ENCODE assay signal across 20 cellular contexts in genomic region chr14:60085693-60086092, GRCh38. TPM values are rescaled to one million over a fixed set of nuclear protein-coding genes. Genes with fewer than 3 reads are reported as not detected.
A peak's percentile ranks its signal among the peaks of the same experiment; 100 is the strongest.
DNase-seq lines count a peak whose midpoint lies in the region; ATAC-seq, FAIRE-seq and TF ChIP-seq lines count a peak whose summit lies in the region.
"Had no signal": no experiment of that assay in that cellular context is flagged by ENCODE, and none has a peak within 500 bp of the region (broad histone marks: within the 10 kb centered on the region; RNA-seq: fewer than 3 reads in every experiment).

No MANE protein-coding gene starts in this region.

- H3K4me3 Mint-ChIP-seq in naive thymus-derived CD4-positive, alpha-beta T cell, result no peak overlapping the region
- H3K4me3 Mint-ChIP-seq: B cell; CD4-positive, CD25-positive, alpha-beta regulatory T cell; CD8-positive, alpha-beta T cell; HFFc6 had no signal

- CTCF ChIA-PET in K562 (lab: Yijun Ruan, JAX; ENCODE audit: low intra/inter-chr PET ratio), result interaction anchor here (0.5 kb wide), 1 partner anchor 262 kb away, joined by 4 read pairs; no protein-coding TSS in a partner anchor
- CTCF ChIA-PET in naive thymus-derived CD4-positive, alpha-beta T cell (lab: Charles Lee), result no interaction called here

- no peak overlapping the region for H3K9ac ChIP-seq in K562 (ENCODE audit: insufficient read depth in 1 of 2, low read depth in 2 of 2, low read length in 2 of 2)
- H3K9ac ChIP-seq in kidney (ENCODE audit: low read length in 2 of 2), result no peak overlapping the region
- H3K9ac ChIP-seq: BLaER1 had no signal

- H3K4me2 ChIP-seq in K562 (ENCODE audit: insufficient read depth, low read length), result no peak overlapping the region
- H3K4me2 ChIP-seq: BLaER1 had no signal

- H3K36me3 Mint-ChIP-seq in naive thymus-derived CD4-positive, alpha-beta T cell, result peaks cover 0 to 4% (median 0%) of the 10 kb centered on the region in 5 donors
- H3K36me3 Mint-ChIP-seq: CD4-positive, CD25-positive, alpha-beta regulatory T cell; CD8-positive, alpha-beta T cell had no signal

- intact Hi-C loops in K562 (cut with micrococcal nuclease), result no loop called here
- intact Hi-C loops in kidney (cut with DNase I), result no loop called here
- intact Hi-C loops in cardiac septum (cut with DNase I), result no loop called here
- intact Hi-C loops in naive thymus-derived CD4-positive, alpha-beta T cell (cut with micrococcal nuclease), result no loop called here

- ATAC-seq in K562, result no peak
- no peak for ATAC-seq in naive thymus-derived CD4-positive, alpha-beta T cell
- ATAC-seq: CD8-positive, alpha-beta T cell; GM12878 had no signal

- peaks cover 0 to 29% (median 0%) of the 10 kb centered on the region in 5 donors for H3K27me3 Mint-ChIP-seq in naive thymus-derived CD4-positive, alpha-beta T cell

- H3K36me3 ChIP-seq in K562 (ENCODE audit: control insufficient read depth, insufficient read depth, low read length) (no peaks in the 10 kb centered on the region), kidney (ENCODE audit: control insufficient read depth in 1 of 2, insufficient read depth in 2 of 2, low read length in 2 of 2) (no peaks in the 10 kb centered on the region), small intestine (ENCODE audit: control insufficient read depth in 2 of 2, insufficient read depth in 2 of 2, low read length in 2 of 2) (no peaks in the 10 kb centered on the region)
- no peaks in the 10 kb centered on the region for H3K36me3 ChIP-seq in naive thymus-derived CD4-positive, alpha-beta T cell (ENCODE audit: control insufficient read depth in 2 of 3, insufficient read depth in 3 of 3, low read length in 3 of 3)
- H3K36me3 ChIP-seq: BLaER1, HAP-1 had no signal

- H3K27ac Mint-ChIP-seq in naive thymus-derived CD4-positive, alpha-beta T cell, result no peak overlapping the region
- H3K27ac Mint-ChIP-seq: B cell; CD4-positive, CD25-positive, alpha-beta regulatory T cell; CD8-positive, alpha-beta T cell; HFFc6 had no signal

- H3K4me1 ChIP-seq in K562 (replicated peaks in 1 of 2; ENCODE audit: control insufficient read depth in 2 of 2, insufficient read depth in 2 of 2, low read length in 2 of 2) (peaks cover 0 to 7% of the 10 kb centered on the region in 2 experiments; a peak in 3 of 5 replicates), kidney (ENCODE audit: control insufficient read depth in 1 of 2, insufficient read depth in 1 of 2, low read depth in 1 of 2, low read length in 2 of 2) (no peaks in the 10 kb centered on the region), small intestine (ENCODE audit: control insufficient read depth in 2 of 2, insufficient read depth in 1 of 2, low read depth in 1 of 2, low read length in 1 of 2) (no peaks in the 10 kb centered on the region)
- H3K4me1 ChIP-seq in naive thymus-derived CD4-positive, alpha-beta T cell (ENCODE audit: control insufficient read depth in 2 of 2, insufficient read depth in 2 of 2, low read length in 2 of 2), result no peaks in the 10 kb centered on the region
- H3K4me1 ChIP-seq: Caco-2 had no signal

- no peaks in the 10 kb centered on the region for H3K9me1 ChIP-seq in K562 (ENCODE audit: control insufficient read depth, insufficient read depth, low read length)

- TF ChIP-seq EP300 in K562 (IDR thresholded peaks at IDR 0.05; ENCODE audit: low read length), result no peak

- no peaks in the 10 kb centered on the region for H3K79me2 ChIP-seq in K562 (ENCODE audit: control insufficient read depth, insufficient read depth, low read length)

- FAIRE-seq in K562 (lab: Jason Lieb, UNC) (no peak), kidney (lab: Jason Lieb, UNC) (peak; percentile 59), small intestine (lab: Jason Lieb, UNC) (peak; percentile 89)
- FAIRE-seq: GM12878, H54 had no signal

- POLR2A ChIA-PET in K562 (lab: Yijun Ruan, JAX), result no interaction called here
- POLR2A ChIA-PET in naive thymus-derived CD4-positive, alpha-beta T cell (lab: Charles Lee), result interaction anchor here (0.6 kb wide), 1 partner anchor 1810 kb away, joined by 3 read pairs; no protein-coding TSS in a partner anchor

- TF ChIP-seq RAD21 in K562 (CRISPR knock-in tag; conservative IDR thresholded peaks at IDR 0.05 in 1 of 2, IDR thresholded peaks at IDR 0.05 in 1 of 2), result no peak

- in situ Hi-C loops in K562 (cut with MboI), result no loop called here

- DNase-seq in K562 (ENCODE audit: extremely low read depth in 1 of 4, low spot score in 3 of 4) (no peak), kidney (no peak), small intestine (no peak), cardiac septum (ENCODE audit: low spot score) (no peak), medulla oblongata (ENCODE audit: extremely low spot score) (no peak)
- DNase-seq in naive thymus-derived CD4-positive, alpha-beta T cell, result no peak
- DNase-seq: Caco-2; CD4-positive, CD25-positive, alpha-beta regulatory T cell; CD8-positive, alpha-beta T cell; DMS153; DND-41; GDM1; GOT3; HFFc6 had no signal

- no peak for TF ChIP-seq POLR2A in K562 (conservative IDR thresholded peaks at IDR 0.05)

- no peak overlapping the region for H3K27ac ChIP-seq in K562 (ENCODE audit: extremely low read depth, low read depth, low read length)
- H3K27ac ChIP-seq in kidney (ENCODE audit: low read depth in 2 of 2, low read length in 2 of 2), result no peak overlapping the region
- H3K27ac ChIP-seq in small intestine (ENCODE audit: low read depth in 1 of 2, low read length in 1 of 2), result no peak overlapping the region
- no peak overlapping the region for H3K27ac ChIP-seq in naive thymus-derived CD4-positive, alpha-beta T cell (ENCODE audit: low read depth, low read length)
- H3K27ac ChIP-seq: BLaER1, C4-2B had no signal

- H2AFZ ChIP-seq in K562 (ENCODE audit: low read depth, low read length), result no peak overlapping the region

- no TSS peak for BruUV-seq in K562 (replicated peaks; lab: Mats Ljungman, UMichigan)

- H3K4me3 ChIP-seq in K562, result no peak overlapping the region
- H3K4me3 ChIP-seq in kidney (ENCODE audit: low read length in 2 of 2), result no peak overlapping the region
- H3K4me3 ChIP-seq in small intestine (ENCODE audit: low read depth in 1 of 2, low read length in 2 of 2), result no peak overlapping the region
- H3K4me3 ChIP-seq in naive thymus-derived CD4-positive, alpha-beta T cell (ENCODE audit: low read length), result no peak overlapping the region
- H3K4me3 ChIP-seq: BLaER1, GM12878, HAP-1 had no signal

- no peaks in the 10 kb centered on the region for H3K9me3 Mint-ChIP-seq in naive thymus-derived CD4-positive, alpha-beta T cell
- H3K9me3 Mint-ChIP-seq: CD4-positive, CD25-positive, alpha-beta regulatory T cell; CD8-positive, alpha-beta T cell; HFFc6 had no signal

- H3K4me1 Mint-ChIP-seq in naive thymus-derived CD4-positive, alpha-beta T cell, result peaks cover 0 to 8% (median 3%) of the 10 kb centered on the region in 7 donors

- H3K27me3 ChIP-seq in K562 (ENCODE audit: control insufficient read depth in 2 of 2, insufficient read depth in 2 of 2, low read length in 2 of 2) (no peaks in the 10 kb centered on the region), small intestine (ENCODE audit: control insufficient read depth in 2 of 2, insufficient read depth in 2 of 2, low read length in 2 of 2) (no peaks in the 10 kb centered on the region)
- H3K27me3 ChIP-seq in naive thymus-derived CD4-positive, alpha-beta T cell (ENCODE audit: control insufficient read depth in 2 of 2, insufficient read depth in 2 of 2, low read length in 2 of 2), result peaks cover 0 to 4% of the 10 kb centered on the region in 2 donors
- H3K27me3 ChIP-seq: BLaER1 had no signal

- H4K20me1 ChIP-seq in K562 (replicated peaks; ENCODE audit: control insufficient read depth, insufficient read depth, low read length), result no peaks in the 10 kb centered on the region
- H4K20me1 ChIP-seq: BLaER1 had no signal

- no peak for TF ChIP-seq CTCF in K562 (IDR thresholded peaks at IDR 0.05 in 2 of 3, conservative IDR thresholded peaks at IDR 0.05 in 1 of 3; ENCODE audit: insufficient read depth in 2 of 3, low read depth in 1 of 3, low read length in 3 of 3)
- TF ChIP-seq CTCF in kidney (IDR thresholded peaks at IDR 0.05; ENCODE audit: borderline replicate concordance, extremely low read depth, insufficient read depth), result no peak

- 48% methylated on average over 3 of the region's 3 CpGs for WGBS in K562 (ENCODE audit: insufficient coverage, low coverage, missing lambda C conversion rate)
- WGBS in small intestine, 3 donors, result 92 to 98% (median 94%) methylated on average over 3 of the region's 3 CpGs

- H3K9me3 ChIP-seq in K562 (replicated peaks; ENCODE audit: control insufficient read depth, insufficient read depth, low read depth, low read length) (no peaks in the 10 kb centered on the region), kidney (ENCODE audit: control insufficient read depth in 1 of 2, low read length in 2 of 2) (no peaks in the 10 kb centered on the region), small intestine (ENCODE audit: control insufficient read depth, low read depth) (no peaks in the 10 kb centered on the region)
- no peaks in the 10 kb centered on the region for H3K9me3 ChIP-seq in naive thymus-derived CD4-positive, alpha-beta T cell (ENCODE audit: control insufficient read depth in 2 of 3, low read length in 3 of 3)
- H3K9me3 ChIP-seq: BLaER1, Caco-2, HAP-1 had no signal

TF ChIP-seq in K562, 482 proteins besides CTCF, POLR2A, EP300 and RAD21 (continues in another document):
- TF ChIP-seq ZNF263 (CRISPR knock-in tag; IDR thresholded peaks at IDR 0.05; ENCODE audit: borderline replicate concordance) (no peak), ZNF316 (IDR thresholded peaks at IDR 0.05) (peak; percentile 70)

RNA-seq across cellular contexts. Expression of gene PCNX4, which starts 6.0 kb away (rescaled TPM):
- 47.4 and 109 TPM in 2 replicates for total RNA-seq in K562 (2011; cell fraction: chromatin; rRNA removed; ENCODE audit: low replicate concordance)
- 16.8 and 25.7 TPM in 2 replicates for total RNA-seq in K562 (2011; cell fraction: nucleolus; rRNA removed)
- total RNA-seq in K562 (2011; cell fraction: nucleoplasm; rRNA removed), result 48.0 and 56.9 TPM in 2 replicates
- total RNA-seq in K562 (2014; rRNA removed) (18.1 and 21.7 TPM in 2 replicates), K562 (2014; rRNA removed; fragmentation: Illumina TruSeq; extraction: Trizol) (29.0 and 31.5 TPM in 2 replicates), K562 (2015; rRNA removed; fragmentation: Illumina TruSeq; extraction: Trizol) (40.9 and 42.8 TPM in 2 replicates), K562 (2021) (25.9 and 35.5 TPM in 2 replicates), kidney (44.9 TPM), cardiac septum (44.2 TPM)
- polyA plus RNA-seq in K562 (2011; rRNA removed) (17.6 and 22.4 TPM in 2 replicates), K562 (2014; fragmentation: Illumina TruSeq; extraction: Trizol) (31.1 and 41.2 TPM in 2 replicates), K562 (2014; fragmentation: Nextera tagmentation; extraction: Ambion mirVana) (10 to 100 TPM; 10.0 to 12.0 TPM), K562 (2014; rRNA removed) (16.2 and 18.8 TPM in 2 replicates), kidney (ENCODE audit: insufficient read depth, low read depth, low replicate concordance) (25.1 TPM), small intestine (1 to 10 TPM; 3.0 to 9.8 (median 8.3) TPM)
- polyA plus RNA-seq in K562 (2011; cell fraction: cytosol; rRNA removed), result 12.4 and 18.5 TPM in 2 replicates
- polyA plus RNA-seq in K562 (2011; cell fraction: nucleus; rRNA removed), result 37.6 and 44.8 TPM in 2 replicates
- polyA plus RNA-seq in K562 (2012), result 14.8 and 17.1 TPM in 2 replicates
- polyA minus RNA-seq in K562 (2011; rRNA and poly(A)+ RNA removed), result 65.3 and 73.0 TPM in 2 replicates
- polyA minus RNA-seq in K562 (2011; cell fraction: cytosol; rRNA and poly(A)+ RNA removed), result 10.9 and 21.6 TPM in 2 replicates
- polyA minus RNA-seq in K562 (2011; cell fraction: nucleus; rRNA and poly(A)+ RNA removed), result 20.2 and 37.7 TPM in 2 replicates
- 10 to 100 TPM; 34.9 to 48.2 (median 43.3) TPM for total RNA-seq in naive thymus-derived CD4-positive, alpha-beta T cell
- 10 to 100 TPM; 17.2 to 22.5 TPM for polyA plus RNA-seq in naive thymus-derived CD4-positive, alpha-beta T cell
